ENCODE assay signal across 15 cellular contexts in genomic region chr9:123058834-123059233, GRCh38. TPM values are rescaled to one million over a fixed set of nuclear protein-coding genes. Genes with fewer than 3 reads are reported as not detected.
DNase-seq lines count a peak whose midpoint lies in the region; ATAC-seq, FAIRE-seq and TF ChIP-seq lines count a peak whose summit lies in the region.
"Had no signal": no experiment of that assay in that cellular context is flagged by ENCODE, and none has a peak within 500 bp of the region (broad histone marks: within the 10 kb centered on the region; RNA-seq: fewer than 3 reads in every experiment).

No MANE protein-coding gene starts in this region.

- H3K36me3 Mint-ChIP-seq in astrocyte (ENCODE audit: low read depth, unreplicated experiment) = no peaks in the 10 kb centered on the region
- peaks cover 0 to 29% (median 6%) of the 10 kb centered on the region in 3 donors for H3K36me3 Mint-ChIP-seq in CD8-positive, alpha-beta memory T cell
- H3K36me3 Mint-ChIP-seq in activated T-helper 17 cell treated with anti-CD3 and anti-CD28 coated beads, Interleukin-2, amount 50 U/mL, for 72 hours (ENCODE audit: low read depth) = peaks cover 28% of the 10 kb centered on the region

- no peaks in the 10 kb centered on the region for H3K9me2 ChIP-seq in hepatocyte (replicated peaks; ENCODE audit: insufficient read depth)

- 64% methylated on average over 1 of the region's 1 CpG for WGBS in hepatocyte (ENCODE audit: low lambda C conversion rate, missing lambda C conversion rate)

- POLR2A ChIA-PET in CD8-positive, alpha-beta memory T cell (lab: Charles Lee) = no interaction called here

- H2AFZ ChIP-seq in astrocyte (ENCODE audit: low read depth, low read length) (no peak overlapping the region), hepatocyte (no peak overlapping the region)

- H3K4me1 ChIP-seq in astrocyte (ENCODE audit: insufficient read depth, low read length) = peaks cover 4% of the 10 kb centered on the region
- no peaks in the 10 kb centered on the region for H3K4me1 ChIP-seq in hepatocyte (ENCODE audit: insufficient read depth)
- H3K4me1 ChIP-seq in thoracic aorta (ENCODE audit: control insufficient read depth in 1 of 2, low read depth in 2 of 2) = peaks cover 38 to 70% of the 10 kb centered on the region in 2 donors
- no peaks in the 10 kb centered on the region for H3K4me1 ChIP-seq in CD8-positive, alpha-beta memory T cell (ENCODE audit: insufficient read depth, low read length)

- H3K4me1 Mint-ChIP-seq in astrocyte (ENCODE audit: low read depth, unreplicated experiment) = peaks cover 6% of the 10 kb centered on the region
- peaks cover 0 to 2% (median 0%) of the 10 kb centered on the region in 3 donors for H3K4me1 Mint-ChIP-seq in CD8-positive, alpha-beta memory T cell
- no peaks in the 10 kb centered on the region for H3K4me1 Mint-ChIP-seq in activated T-helper 17 cell treated with anti-CD3 and anti-CD28 coated beads, Interleukin-2, amount 50 U/mL, for 72 hours

- H3K4me3 Mint-ChIP-seq in astrocyte (ENCODE audit: unreplicated experiment) = no peak overlapping the region
- no peak overlapping the region for H3K4me3 Mint-ChIP-seq in CD8-positive, alpha-beta memory T cell
- H3K4me3 Mint-ChIP-seq in activated T-helper 17 cell treated with anti-CD3 and anti-CD28 coated beads, Interleukin-2, amount 50 U/mL, for 72 hours = no peak overlapping the region
- H3K4me3 Mint-ChIP-seq: CD4-positive, alpha-beta T cell had no signal

- no peak overlapping the region for H3K27ac Mint-ChIP-seq in astrocyte (ENCODE audit: unreplicated experiment)
- H3K27ac Mint-ChIP-seq in CD8-positive, alpha-beta memory T cell = no peak overlapping the region
- H3K27ac Mint-ChIP-seq in activated T-helper 17 cell treated with anti-CD3 and anti-CD28 coated beads, Interleukin-2, amount 50 U/mL, for 72 hours = no peak overlapping the region
- H3K27ac Mint-ChIP-seq: CD4-positive, alpha-beta T cell had no signal

- H4K20me1 ChIP-seq in astrocyte (ENCODE audit: insufficient read depth, low read length) = no peaks in the 10 kb centered on the region
- no peaks in the 10 kb centered on the region for H4K20me1 ChIP-seq in hepatocyte (ENCODE audit: insufficient read depth, poor library complexity, severe bottlenecking)

- CTCF ChIA-PET in CD8-positive, alpha-beta memory T cell (lab: Charles Lee) = no interaction called here

- H3K27me3 ChIP-seq in astrocyte (ENCODE audit: insufficient read depth, low read length) (no peaks in the 10 kb centered on the region), hepatocyte (no peaks in the 10 kb centered on the region), thoracic aorta (replicated peaks; ENCODE audit: insufficient read depth) (no peaks in the 10 kb centered on the region)
- H3K27me3 ChIP-seq in CD8-positive, alpha-beta memory T cell (ENCODE audit: insufficient read depth, low read length, poor library complexity, severe bottlenecking) = no peaks in the 10 kb centered on the region

- H3K9ac ChIP-seq in astrocyte (ENCODE audit: low read length) = no peak overlapping the region

- H3K4me3 ChIP-seq in astrocyte (ENCODE audit: insufficient read depth, low read depth, low read length) = no peak overlapping the region
- no peak overlapping the region for H3K4me3 ChIP-seq in hepatocyte
- H3K4me3 ChIP-seq in thoracic aorta = no peak overlapping the region
- no peak overlapping the region for H3K4me3 ChIP-seq in CD8-positive, alpha-beta memory T cell (ENCODE audit: low read length)
- H3K4me3 ChIP-seq: HAP-1 had no signal

- no peaks in the 10 kb centered on the region for H3K9me3 Mint-ChIP-seq in astrocyte (ENCODE audit: unreplicated experiment)
- H3K9me3 Mint-ChIP-seq in CD8-positive, alpha-beta memory T cell = no peaks in the 10 kb centered on the region
- H3K9me3 Mint-ChIP-seq in activated T-helper 17 cell treated with anti-CD3 and anti-CD28 coated beads, Interleukin-2, amount 50 U/mL, for 72 hours = no peaks in the 10 kb centered on the region
- H3K9me3 Mint-ChIP-seq: CD4-positive, alpha-beta T cell had no signal

- H3K9me3 ChIP-seq in astrocyte (ENCODE audit: insufficient read depth, low read depth, low read length) (no peaks in the 10 kb centered on the region), hepatocyte (ENCODE audit: low read depth) (no peaks in the 10 kb centered on the region), thoracic aorta (no peaks in the 10 kb centered on the region)
- no peaks in the 10 kb centered on the region for H3K9me3 ChIP-seq in CD8-positive, alpha-beta memory T cell (ENCODE audit: low read length)
- H3K9me3 ChIP-seq: HAP-1 had no signal

- TF ChIP-seq CTCF in astrocyte (IDR thresholded peaks at IDR 0.05; ENCODE audit: insufficient read depth, low read depth, low read length) (no peak), hepatocyte (IDR thresholded peaks at IDR 0.05; ENCODE audit: poor library complexity) (no peak), thoracic aorta (IDR thresholded peaks at IDR 0.05) (no peak)

- H3K79me2 ChIP-seq in astrocyte (ENCODE audit: insufficient read depth, low read length) = no peaks in the 10 kb centered on the region
- peaks cover 6% of the 10 kb centered on the region for H3K79me2 ChIP-seq in hepatocyte

- H3K36me3 ChIP-seq in astrocyte (ENCODE audit: insufficient read depth, low read length) (no peaks in the 10 kb centered on the region), hepatocyte (replicated peaks; ENCODE audit: insufficient read depth, low read depth) (no peaks in the 10 kb centered on the region), thoracic aorta (no peaks in the 10 kb centered on the region)
- no peaks in the 10 kb centered on the region for H3K36me3 ChIP-seq in CD8-positive, alpha-beta memory T cell (ENCODE audit: insufficient read depth, low read length)

- no peak for FAIRE-seq in astrocyte (lab: Jason Lieb, UNC)
- FAIRE-seq: GM18507 had no signal

- ATAC-seq in thoracic aorta (ENCODE audit: insufficient number of reproducible peaks, low FRiP score, low read depth) = peak; percentile 68
- no peak for ATAC-seq in activated T-helper 17 cell treated with anti-CD3 and anti-CD28 coated beads, Interleukin-2, amount 50 U/mL, for 72 hours (replicated peaks)
- ATAC-seq: stimulated activated naive CD8-positive, alpha-beta T cell treated with anti-CD3 and anti-CD28 coated beads, Interleukin-15, Interleukin-2, amounts not matched to agents 100 U/mL and 50 U/mL, for 24 hours had no signal

- DNase-seq in HS-5 (ENCODE audit: low read depth) (peak; percentile 24), astrocyte (ENCODE audit: low read depth) (peak; percentile 24), hepatocyte (ENCODE audit: low spot score) (no peak), thoracic aorta (ENCODE audit: low spot score) (no peak), D341Med (ENCODE audit: low spot score) (no peak)
- DNase-seq in CD8-positive, alpha-beta memory T cell = no peak
- DNase-seq in activated T-cell treated with anti-CD3 and anti-CD28 coated beads, Interleukin-2, amount 50 U/mL, for 1 hour = no peak
- DNase-seq: activated CD4-positive, alpha-beta T cell treated with anti-CD3 and anti-CD28 coated beads for 48 hours; CD4-positive, alpha-beta T cell; MV-4-11; stimulated activated naive CD8-positive, alpha-beta T cell treated with anti-CD3 and anti-CD28 coated beads, Interleukin-15, Interleukin-2, amounts not matched to agents 100 U/mL and 50 U/mL, for 24 hours had no signal

- H3K4me2 ChIP-seq in astrocyte (ENCODE audit: low read length) = no peak overlapping the region
- H3K4me2 ChIP-seq in hepatocyte = no peak overlapping the region

- no peak overlapping the region for H3K27ac ChIP-seq in astrocyte (ENCODE audit: low read depth, low read length)
- peak overlapping the region; percentile 36 for H3K27ac ChIP-seq in hepatocyte
- H3K27ac ChIP-seq in thoracic aorta = peak overlapping the region; percentile 37 to 39
- H3K27ac ChIP-seq in CD8-positive, alpha-beta memory T cell (ENCODE audit: low read depth, low read length) = no peak overlapping the region

- no peaks in the 10 kb centered on the region for H3K27me3 Mint-ChIP-seq in astrocyte (ENCODE audit: low read depth, unreplicated experiment)
- no peaks in the 10 kb centered on the region for H3K27me3 Mint-ChIP-seq in CD8-positive, alpha-beta memory T cell
- no peaks in the 10 kb centered on the region for H3K27me3 Mint-ChIP-seq in activated T-helper 17 cell treated with anti-CD3 and anti-CD28 coated beads, Interleukin-2, amount 50 U/mL, for 72 hours
- H3K27me3 Mint-ChIP-seq: CD4-positive, alpha-beta T cell had no signal

RNA-seq across cellular contexts. Expression of gene GPR21, which starts 25.4 kb away (rescaled TPM):
- total RNA-seq in astrocyte (0.67 and 1.6 TPM in 2 replicates), hepatocyte (0.50 and 2.2 TPM in 2 replicates), thoracic aorta (1 to 10 TPM in 1 of 2 donors, not detected in 1; 6.4 TPM)
- 0.75 TPM in 1 of 2 replicates, not detected in the other for polyA plus RNA-seq in hepatocyte
- total RNA-seq in CD8-positive, alpha-beta memory T cell = under 1 TPM; 0.35 to 0.61 TPM
- polyA plus RNA-seq in CD8-positive, alpha-beta memory T cell = not detected
- 1 to 10 TPM in 1 of 2 donors, under 1 TPM in 1; 0.95 to 1.5 TPM for total RNA-seq in activated T-helper 17 cell treated with anti-CD3 and anti-CD28 coated beads, Interleukin-2, amount 50 U/mL, for 72 hours
- total RNA-seq: epithelial cell of proximal tubule had no signal

Comparison
In these comparisons a context has a peak if more than half of its experiments do, and no peak if none do; other contexts are left out.
1. DNase-seq: peak in HS-5 (single experiment) and astrocyte (single experiment); none in hepatocyte (single experiment), thoracic aorta (single experiment), CD8-positive, alpha-beta memory T cell (0 of 5), D341Med (single experiment) and activated T-cell treated with anti-CD3 and anti-CD28 coated beads, Interleukin-2, amount 50 U/mL, for 1 hour (single experiment).
2. H3K27ac ChIP-seq: peak in hepatocyte (single experiment) and thoracic aorta (2 of 2); none in astrocyte (single experiment) and CD8-positive, alpha-beta memory T cell (single experiment).